In genomic region chr13:78136966-78137365, GRCh38 we compare ENCODE assay signal across 4 cellular contexts.
"Had no signal": no experiment of that assay in that cellular context is flagged by ENCODE, and none has a peak within 500 bp of the region (broad histone marks: within the 10 kb centered on the region; RNA-seq: fewer than 3 reads in every experiment).

No MANE protein-coding gene starts in this region.

- H3K36me3 ChIP-seq: HAP-1 had no signal

- H3K4me1 ChIP-seq: HAP-1 had no signal

- H3K9ac ChIP-seq: GM23248 had no signal

- H3K4me3 ChIP-seq: HAP-1 had no signal

- H3K9me3 Mint-ChIP-seq: IgD-negative memory B cell had no signal

- H3K27me3 Mint-ChIP-seq: IgD-negative memory B cell had no signal

- H3K27ac ChIP-seq: GM23248 had no signal

- H3K9me3 ChIP-seq: HAP-1 had no signal

- H3K27ac Mint-ChIP-seq: IgD-negative memory B cell had no signal

- H3K36me3 Mint-ChIP-seq: IgD-negative memory B cell had no signal

- DNase-seq: GOT3 had no signal
